In genomic region chr5:159805021-159805420, GRCh38 we compare ENCODE assay signal across 15 cellular contexts.
DNase-seq lines count a peak whose midpoint lies in the region; ATAC-seq and TF ChIP-seq lines count a peak whose summit lies in the region.
"Had no signal": no experiment of that assay in that cellular context is flagged by ENCODE, and none has a peak within 500 bp of the region (broad histone marks: within the 10 kb centered on the region; RNA-seq: fewer than 3 reads in every experiment).

No MANE protein-coding gene starts in this region.

- POLR2A ChIA-PET in GM10248 (lab: Yijun Ruan, JAX): no interaction called here

- H3K9me3 Mint-ChIP-seq in natural killer cell: peaks cover 0 to 2% of the 10 kb centered on the region in 2 donors

- DNase-seq in GDM1 (lab: John Stamatoyannopoulos, UW) (peak; percentile 66), OCI-M1 (lab: John Stamatoyannopoulos, UW) (peak; percentile 42), gastrocnemius medialis (peak in 1 of 2 donors; percentile 60), GM10248 (ENCODE audit: extremely low spot score) (no peak), NAMALWA (ENCODE audit: low spot score) (no peak), natural killer cell (no peak)
- no peak for DNase-seq in activated CD8-positive, alpha-beta memory T cell treated with anti-CD3 and anti-CD28 coated beads, Interleukin-2, amount 50 U/mL, for 48 hours
- DNase-seq: activated CD8-positive, alpha-beta T cell treated with anti-CD3 and anti-CD28 coated beads for 36 hours; activated gamma-delta T cell treated with Interleukin-2 at 50 U/mL for 16 hours; CD4-positive, alpha-beta memory T cell; stimulated activated CD4-positive, alpha-beta T cell treated with anti-CD3 and anti-CD28 coated beads, Interleukin-4, amount 100 ng/mL, for 4 hours; stimulated activated naive CD8-positive, alpha-beta T cell treated with anti-CD3 and anti-CD28 coated beads, Interleukin-15, Interleukin-2, amounts not matched to agents 100 U/mL and 50 U/mL, for 24 hours had no signal

- no peak for TF ChIP-seq EP300 in gastroesophageal sphincter (IDR thresholded peaks at IDR 0.05)

- 41 to 85% methylated on average over 2 of the region's 2 CpGs for WGBS in gastroesophageal sphincter (ENCODE audit: low coverage in 1 of 2), 2 donors

- TF ChIP-seq POLR2A in gastroesophageal sphincter (IDR thresholded peaks at IDR 0.05) (no peak), gastrocnemius medialis (IDR thresholded peaks at IDR 0.05) (no peak)

- peaks cover 16 to 38% of the 10 kb centered on the region in 2 donors for H3K27me3 Mint-ChIP-seq in natural killer cell (ENCODE audit: low read depth in 2 of 2)
- H3K27me3 Mint-ChIP-seq: progenitor cell of endocrine pancreas had no signal

- in situ Hi-C loops in gastrocnemius medialis (cut with MboI; ENCODE audit: low sequenced_read_pairs in 4 of 4): no loop called here

- H3K36me3 ChIP-seq in gastroesophageal sphincter (no peaks in the 10 kb centered on the region), gastrocnemius medialis (no peaks in the 10 kb centered on the region)

- TF ChIP-seq CTCF in gastroesophageal sphincter (IDR thresholded peaks at IDR 0.05) (no peak), gastrocnemius medialis (IDR thresholded peaks at IDR 0.05 in 4 of 5, conservative IDR thresholded peaks at IDR 0.05 in 1 of 5) (no peak), GM10248 (IDR thresholded peaks at IDR 0.05; ENCODE audit: control extremely low read depth, extremely low read depth, low read depth, missing control alignments) (no peak), natural killer cell (IDR thresholded peaks at IDR 0.05) (no peak)

- no peak overlapping the region for H3K27ac Mint-ChIP-seq in natural killer cell
- H3K27ac Mint-ChIP-seq: activated CD8-positive, alpha-beta T cell treated with anti-CD3 and anti-CD28 coated beads for 36 hours; CD4-positive, alpha-beta memory T cell; progenitor cell of endocrine pancreas had no signal

- ATAC-seq in gastroesophageal sphincter (peak; percentile 71), gastrocnemius medialis (peak; percentile 77 to 82), natural killer cell (no peak)
- ATAC-seq: activated CD8-positive, alpha-beta T cell treated with anti-CD3 and anti-CD28 coated beads for 36 hours; stimulated activated naive CD8-positive, alpha-beta T cell treated with anti-CD3 and anti-CD28 coated beads, Interleukin-15, Interleukin-2, amounts not matched to agents 100 U/mL and 50 U/mL, for 24 hours had no signal

- no peak overlapping the region for H3K4me3 Mint-ChIP-seq in natural killer cell
- H3K4me3 Mint-ChIP-seq: activated CD8-positive, alpha-beta T cell treated with anti-CD3 and anti-CD28 coated beads for 36 hours; CD4-positive, alpha-beta memory T cell had no signal

- H3K4me3 ChIP-seq in gastroesophageal sphincter (no peak overlapping the region), gastrocnemius medialis (no peak overlapping the region)

- intact Hi-C loops in gastrocnemius medialis (cut with DNase I; ENCODE audit: low total_unique reads): no loop called here
- intact Hi-C loops in natural killer cell (cut with micrococcal nuclease): no loop called here

- no peaks in the 10 kb centered on the region for H3K4me1 Mint-ChIP-seq in natural killer cell
- H3K4me1 Mint-ChIP-seq: CD4-positive, alpha-beta memory T cell had no signal

- H3K4me1 ChIP-seq in gastroesophageal sphincter (no peaks in the 10 kb centered on the region), gastrocnemius medialis (no peaks in the 10 kb centered on the region)

- H3K36me3 Mint-ChIP-seq in natural killer cell: no peaks in the 10 kb centered on the region
- H3K36me3 Mint-ChIP-seq: CD4-positive, alpha-beta memory T cell had no signal

- H3K27ac ChIP-seq in gastroesophageal sphincter (no peak overlapping the region), gastrocnemius medialis (peak overlapping the region in 2 of 4 donors; percentile 8 to 16)
- H3K27ac ChIP-seq: RWPE1 had no signal

- H3K27me3 ChIP-seq in gastroesophageal sphincter (no peaks in the 10 kb centered on the region), gastrocnemius medialis (no peaks in the 10 kb centered on the region)

- H3K9me3 ChIP-seq in gastroesophageal sphincter (no peaks in the 10 kb centered on the region), gastrocnemius medialis (no peaks in the 10 kb centered on the region)

- CTCF ChIA-PET in GM10248 (lab: Yijun Ruan, JAX): interaction anchor here (1.3 kb wide), 1 partner anchor 11 kb away, joined by 6 read pairs; no protein-coding TSS in a partner anchor

Comparison
In these comparisons a context has a peak if more than half of its experiments do, and no peak if none do; other contexts are left out.
1. DNase-seq: peak in GDM1 (single experiment) and OCI-M1 (single experiment); none in GM10248 (single experiment), activated CD8-positive, alpha-beta memory T cell treated with anti-CD3 and anti-CD28 coated beads, Interleukin-2, amount 50 U/mL, for 48 hours (single experiment), NAMALWA (single experiment) and natural killer cell (single experiment).
2. ATAC-seq: peak in gastroesophageal sphincter (single experiment) and gastrocnemius medialis (2 of 2); none in natural killer cell (0 of 3).